Comparison of ENCODE assay signal across 18 cellular contexts in genomic region chr4:27929141-27929540, GRCh38.
A peak's percentile ranks its signal among the peaks of the same experiment; 100 is the strongest.
DNase-seq lines count a peak whose midpoint lies in the region; ATAC-seq, FAIRE-seq and TF ChIP-seq lines count a peak whose summit lies in the region.
"Had no signal": no experiment of that assay in that cellular context is flagged by ENCODE, and none has a peak within 500 bp of the region (broad histone marks: within the 10 kb centered on the region; RNA-seq: fewer than 3 reads in every experiment).

No MANE protein-coding gene starts in this region.

- H3K79me2 ChIP-seq in smooth muscle cell (ENCODE audit: low read depth), result no peaks in the 10 kb centered on the region

- H3K27ac ChIP-seq in foreskin keratinocyte, result no peak overlapping the region
- no peak overlapping the region for H3K27ac ChIP-seq in smooth muscle cell (ENCODE audit: low read depth)
- H3K27ac ChIP-seq: C4-2B had no signal

- no peak overlapping the region for H3K9ac ChIP-seq in smooth muscle cell (ENCODE audit: low read depth)

- no peaks in the 10 kb centered on the region for H3K4me1 ChIP-seq in foreskin keratinocyte
- no peaks in the 10 kb centered on the region for H3K4me1 ChIP-seq in smooth muscle cell (ENCODE audit: low read depth)
- H3K4me1 ChIP-seq: Caco-2, HAP-1 had no signal

- no peaks in the 10 kb centered on the region for H3K9me3 ChIP-seq in smooth muscle cell (replicated peaks; ENCODE audit: low read depth)
- H3K9me3 ChIP-seq: Caco-2, HAP-1 had no signal

- H2AFZ ChIP-seq in smooth muscle cell (ENCODE audit: low read depth), result no peak overlapping the region

- TF ChIP-seq CTCF in bronchial epithelial cell (IDR thresholded peaks at IDR 0.05; ENCODE audit: insufficient read depth, low read length, severe bottlenecking) (no peak), foreskin keratinocyte (conservative IDR thresholded peaks at IDR 0.05) (no peak), smooth muscle cell (IDR thresholded peaks at IDR 0.05; ENCODE audit: borderline replicate concordance, insufficient read depth, poor library complexity, severe bottlenecking) (no peak)

- H3F3A ChIP-seq in smooth muscle cell (ENCODE audit: low read depth), result no peaks in the 10 kb centered on the region

- DNase-seq in ELR (ENCODE audit: low read depth), result peak; percentile 8
- peak; percentile 66 for DNase-seq in NCI-H226
- DNase-seq in bronchial epithelial cell (ENCODE audit: low read depth), result peak; percentile 10
- DNase-seq in foreskin keratinocyte, result peak; percentile 14 to 43
- no peak for DNase-seq in stimulated activated naive CD4-positive, alpha-beta T cell (lab: John Stamatoyannopoulos, UW)
- no peak for DNase-seq in smooth muscle cell (lab: John Stamatoyannopoulos, UW; ENCODE audit: unreplicated experiment)
- DNase-seq in DMS79 treated with DMSO at 0.1 percent for 48 hours (lab: John Stamatoyannopoulos, UW), result no peak
- DNase-seq: Caco-2; CD4-positive, CD25-positive, alpha-beta regulatory T cell; CD8-positive, alpha-beta T cell; DMS153; EL; GF-D8; GOT3 had no signal

- no peak overlapping the region for H3K4me2 ChIP-seq in smooth muscle cell

- 93% methylated on average over 1 of the region's 1 CpG for WGBS in smooth muscle cell (ENCODE audit: low lambda C conversion rate)

- H3K27me3 ChIP-seq in bronchial epithelial cell (ENCODE audit: control insufficient read depth, insufficient read depth, low read length) (no peaks in the 10 kb centered on the region), foreskin keratinocyte (no peaks in the 10 kb centered on the region), smooth muscle cell (ENCODE audit: low read depth) (no peaks in the 10 kb centered on the region)

- no peaks in the 10 kb centered on the region for H3K36me3 ChIP-seq in bronchial epithelial cell (ENCODE audit: control insufficient read depth, insufficient read depth, low read length)
- H3K36me3 ChIP-seq in smooth muscle cell (ENCODE audit: low read depth), result no peaks in the 10 kb centered on the region
- H3K36me3 ChIP-seq: HAP-1 had no signal

- ATAC-seq in foreskin keratinocyte, result no peak
- ATAC-seq: CD8-positive, alpha-beta T cell had no signal

- no peaks in the 10 kb centered on the region for H4K20me1 ChIP-seq in smooth muscle cell (ENCODE audit: low read depth)

- FAIRE-seq in bronchial epithelial cell (lab: Jason Lieb, UNC), result no peak
- FAIRE-seq: GM12891, H54 had no signal

- no peak overlapping the region for H3K4me3 ChIP-seq in bronchial epithelial cell (ENCODE audit: low read depth, low read length)
- H3K4me3 ChIP-seq in smooth muscle cell, result no peak overlapping the region
- H3K4me3 ChIP-seq: HAP-1 had no signal

Comparison
In these comparisons a context has a peak if more than half of its experiments do, and no peak if none do; other contexts are left out.
1. DNase-seq: peak in ELR (single experiment), NCI-H226 (single experiment), bronchial epithelial cell (single experiment) and foreskin keratinocyte (2 of 2); none in stimulated activated naive CD4-positive, alpha-beta T cell (0 of 6), smooth muscle cell (single experiment) and DMS79 treated with DMSO at 0.1 percent for 48 hours (single experiment).